In the genomic region with DNA sequence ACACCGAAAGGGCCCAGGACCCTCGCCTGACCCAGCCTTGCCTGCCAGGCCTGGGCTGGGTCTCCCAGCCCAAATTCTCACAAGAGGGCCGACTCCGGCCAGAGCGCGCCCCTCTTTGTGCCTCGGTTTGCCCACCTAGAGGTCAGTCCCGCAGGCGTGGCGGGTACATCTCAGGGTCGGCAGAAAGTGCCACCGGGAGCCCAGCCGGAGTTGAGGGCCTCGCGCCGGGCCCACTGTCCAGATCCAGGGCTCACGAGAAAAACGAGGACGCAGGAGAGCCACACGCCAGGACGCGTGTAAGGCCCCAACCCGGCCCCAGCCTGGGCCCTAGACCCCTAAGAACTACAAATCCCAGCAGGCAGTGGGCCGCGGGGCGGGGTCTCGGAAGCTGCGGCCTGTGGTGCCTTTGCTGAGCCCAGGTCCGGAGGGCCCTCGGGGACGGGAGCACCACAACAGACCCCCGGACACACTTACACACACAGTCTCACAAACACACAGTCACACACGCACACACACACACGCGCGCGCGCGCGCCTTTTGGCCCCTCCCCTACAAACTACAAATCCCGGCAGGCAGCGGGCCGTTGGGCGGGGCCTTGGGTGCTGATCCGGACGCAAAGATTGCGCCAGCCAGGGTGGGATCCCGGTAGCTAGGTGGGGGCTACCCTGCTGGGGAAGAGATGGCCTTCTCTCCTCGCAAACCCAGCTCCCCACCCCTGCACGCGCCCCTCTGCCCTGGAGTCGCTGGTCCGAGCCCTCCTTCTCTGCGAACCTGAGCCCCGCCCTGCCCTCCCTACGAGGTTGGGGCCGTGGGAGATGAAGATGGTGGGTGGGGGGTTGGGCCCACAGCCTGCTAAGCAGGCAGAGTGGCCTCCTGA, we compare ENCODE assay signal across 1 cellular context.
TF ChIP-seq lines count a peak whose summit lies in the region.

SH2D6 (plus strand) TSS at position 583 of the 877 bp plus-strand sequence. CDS start 10,752 bp downstream, outside the sequence.

TF ChIP-seq in K562, 482 proteins besides CTCF, POLR2A, EP300 and RAD21 (continued from another document and continues in another):
- TF ChIP-seq, protein P1, sequence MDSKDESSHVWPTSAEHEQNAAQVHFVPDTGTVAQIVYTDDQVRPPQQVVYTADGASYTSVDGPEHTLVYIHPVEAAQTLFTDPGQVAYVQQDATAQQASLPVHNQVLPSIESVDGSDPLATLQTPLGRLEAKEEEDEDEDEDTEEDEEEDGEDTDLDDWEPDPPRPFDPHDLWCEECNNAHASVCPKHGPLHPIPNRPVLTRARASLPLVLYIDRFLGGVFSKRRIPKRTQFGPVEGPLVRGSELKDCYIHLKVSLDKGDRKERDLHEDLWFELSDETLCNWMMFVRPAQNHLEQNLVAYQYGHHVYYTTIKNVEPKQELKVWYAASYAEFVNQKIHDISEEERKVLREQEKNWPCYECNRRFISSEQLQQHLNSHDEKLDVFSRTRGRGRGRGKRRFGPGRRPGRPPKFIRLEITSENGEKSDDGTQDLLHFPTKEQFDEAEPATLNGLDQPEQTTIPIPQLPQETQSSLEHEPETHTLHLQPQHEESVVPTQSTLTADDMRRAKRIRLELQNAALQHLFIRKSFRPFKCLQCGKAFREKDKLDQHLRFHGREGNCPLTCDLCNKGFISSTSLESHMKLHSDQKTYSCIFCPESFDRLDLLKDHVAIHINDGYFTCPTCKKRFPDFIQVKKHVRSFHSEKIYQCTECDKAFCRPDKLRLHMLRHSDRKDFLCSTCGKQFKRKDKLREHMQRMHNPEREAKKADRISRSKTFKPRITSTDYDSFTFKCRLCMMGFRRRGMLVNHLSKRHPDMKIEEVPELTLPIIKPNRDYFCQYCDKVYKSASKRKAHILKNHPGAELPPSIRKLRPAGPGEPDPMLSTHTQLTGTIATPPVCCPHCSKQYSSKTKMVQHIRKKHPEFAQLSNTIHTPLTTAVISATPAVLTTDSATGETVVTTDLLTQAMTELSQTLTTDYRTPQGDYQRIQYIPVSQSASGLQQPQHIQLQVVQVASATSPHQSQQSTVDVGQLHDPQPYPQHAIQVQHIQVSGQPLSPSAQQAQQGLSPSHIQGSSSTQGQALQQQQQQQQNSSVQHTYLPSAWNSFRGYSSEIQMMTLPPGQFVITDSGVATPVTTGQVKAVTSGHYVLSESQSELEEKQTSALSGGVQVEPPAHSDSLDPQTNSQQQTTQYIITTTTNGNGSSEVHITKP (IDR thresholded peaks at IDR 0.05; ENCODE audit: partially characterized antibody), result no peak
- peak; percentile 80; the same call in 1 of the 2 replicates for TF ChIP-seq OTX1 (CRISPR knock-in tag; IDR thresholded peaks at IDR 0.05)
- TF ChIP-seq ZNF41 (CRISPR knock-in tag; conservative IDR thresholded peaks at IDR 0.05), result no peak
- peak; percentile 79 for TF ChIP-seq ZNF766 (CRISPR knock-in tag; conservative IDR thresholded peaks at IDR 0.05)
- peak; percentile 61 for TF ChIP-seq TFAP4 (CRISPR knock-in tag; IDR thresholded peaks at IDR 0.05; ENCODE audit: borderline replicate concordance)
- TF ChIP-seq, protein P2, sequence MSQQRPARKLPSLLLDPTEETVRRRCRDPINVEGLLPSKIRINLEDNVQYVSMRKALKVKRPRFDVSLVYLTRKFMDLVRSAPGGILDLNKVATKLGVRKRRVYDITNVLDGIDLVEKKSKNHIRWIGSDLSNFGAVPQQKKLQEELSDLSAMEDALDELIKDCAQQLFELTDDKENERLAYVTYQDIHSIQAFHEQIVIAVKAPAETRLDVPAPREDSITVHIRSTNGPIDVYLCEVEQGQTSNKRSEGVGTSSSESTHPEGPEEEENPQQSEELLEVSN (IDR thresholded peaks at IDR 0.05; ENCODE audit: borderline replicate concordance in 1 of 2, extremely low read depth in 1 of 2, insufficient read depth in 1 of 2, insufficient read length in 1 of 2, low read depth in 1 of 2, low read length in 1 of 2, poor library complexity in 1 of 2, severe bottlenecking in 1 of 2), result peak; percentile 82 to 91
- peak; percentile 82; the same call in 1 of the 2 replicates for TF ChIP-seq MBD2 (IDR thresholded peaks at IDR 0.05; ENCODE audit: borderline replicate concordance, low read depth)
- TF ChIP-seq RBM39 (optimal IDR thresholded peaks at IDR 0.05; ENCODE audit: low read depth, low read length), result no peak
- peak; percentile 65; the same call in 1 of the 2 replicates for TF ChIP-seq IRF1 (CRISPR knock-in tag; IDR thresholded peaks at IDR 0.05; ENCODE audit: borderline replicate concordance)
- TF ChIP-seq BACH1 (tag; IDR thresholded peaks at IDR 0.05), result peak; percentile 54; the same call in 1 of the 2 replicates
- no peak for TF ChIP-seq ZFP1 (CRISPR knock-in tag; IDR thresholded peaks at IDR 0.05)
- TF ChIP-seq XRCC4 (IDR thresholded peaks at IDR 0.05; ENCODE audit: extremely low read depth, insufficient read depth, insufficient read length), result no peak
- TF ChIP-seq SMARCE1 (IDR thresholded peaks at IDR 0.05), result 0 out of 2 replicates have a peak, but pooled peaks have one; percentile 13
- TF ChIP-seq U2AF1 (optimal IDR thresholded peaks at IDR 0.05; ENCODE audit: low read depth, low read length), result peak; percentile 76
- peak; percentile 79 to 80 for TF ChIP-seq SIX5 (IDR thresholded peaks at IDR 0.05; ENCODE audit: borderline replicate concordance in 1 of 2, insufficient read depth in 1 of 2, low read depth in 1 of 2, low read length in 2 of 2)
- TF ChIP-seq PCBP1 (IDR thresholded peaks at IDR 0.05; ENCODE audit: low read depth, low read length, poor library complexity, severe bottlenecking), result peak; percentile 94
- no peak for TF ChIP-seq YBX1 (IDR thresholded peaks at IDR 0.05)
- peak; percentile 43; the same call in 1 of the 2 replicates for TF ChIP-seq MECOM (CRISPR knock-in tag; IDR thresholded peaks at IDR 0.05)
- no peak; a peak in 1 of 4 replicates for TF ChIP-seq KDM4B (IDR thresholded peaks at IDR 0.05; ENCODE audit: borderline replicate concordance in 2 of 2, low read depth in 1 of 2)
- TF ChIP-seq HMG20A (CRISPR knock-in tag; conservative IDR thresholded peaks at IDR 0.05), result no peak
- TF ChIP-seq, protein P3, sequence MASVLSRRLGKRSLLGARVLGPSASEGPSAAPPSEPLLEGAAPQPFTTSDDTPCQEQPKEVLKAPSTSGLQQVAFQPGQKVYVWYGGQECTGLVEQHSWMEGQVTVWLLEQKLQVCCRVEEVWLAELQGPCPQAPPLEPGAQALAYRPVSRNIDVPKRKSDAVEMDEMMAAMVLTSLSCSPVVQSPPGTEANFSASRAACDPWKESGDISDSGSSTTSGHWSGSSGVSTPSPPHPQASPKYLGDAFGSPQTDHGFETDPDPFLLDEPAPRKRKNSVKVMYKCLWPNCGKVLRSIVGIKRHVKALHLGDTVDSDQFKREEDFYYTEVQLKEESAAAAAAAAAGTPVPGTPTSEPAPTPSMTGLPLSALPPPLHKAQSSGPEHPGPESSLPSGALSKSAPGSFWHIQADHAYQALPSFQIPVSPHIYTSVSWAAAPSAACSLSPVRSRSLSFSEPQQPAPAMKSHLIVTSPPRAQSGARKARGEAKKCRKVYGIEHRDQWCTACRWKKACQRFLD (CRISPR knock-in tag; IDR thresholded peaks at IDR 0.05), result peak; percentile 91
- peak; percentile 92 for TF ChIP-seq CREB3L1 (IDR thresholded peaks at IDR 0.05; ENCODE audit: borderline replicate concordance, low read depth)
- TF ChIP-seq TCF7 (IDR thresholded peaks at IDR 0.05; ENCODE audit: borderline replicate concordance), result no peak
- TF ChIP-seq, protein P4, sequence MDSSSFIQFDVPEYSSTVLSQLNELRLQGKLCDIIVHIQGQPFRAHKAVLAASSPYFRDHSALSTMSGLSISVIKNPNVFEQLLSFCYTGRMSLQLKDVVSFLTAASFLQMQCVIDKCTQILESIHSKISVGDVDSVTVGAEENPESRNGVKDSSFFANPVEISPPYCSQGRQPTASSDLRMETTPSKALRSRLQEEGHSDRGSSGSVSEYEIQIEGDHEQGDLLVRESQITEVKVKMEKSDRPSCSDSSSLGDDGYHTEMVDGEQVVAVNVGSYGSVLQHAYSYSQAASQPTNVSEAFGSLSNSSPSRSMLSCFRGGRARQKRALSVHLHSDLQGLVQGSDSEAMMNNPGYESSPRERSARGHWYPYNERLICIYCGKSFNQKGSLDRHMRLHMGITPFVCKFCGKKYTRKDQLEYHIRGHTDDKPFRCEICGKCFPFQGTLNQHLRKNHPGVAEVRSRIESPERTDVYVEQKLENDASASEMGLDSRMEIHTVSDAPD (CRISPR knock-in tag; IDR thresholded peaks at IDR 0.05), result no peak
- peak; percentile 62; the same call in 1 of the 2 replicates for TF ChIP-seq ZBTB7A (IDR thresholded peaks at IDR 0.05; ENCODE audit: borderline replicate concordance, control insufficient read depth, low read depth, low read length)
- TF ChIP-seq, protein P5, sequence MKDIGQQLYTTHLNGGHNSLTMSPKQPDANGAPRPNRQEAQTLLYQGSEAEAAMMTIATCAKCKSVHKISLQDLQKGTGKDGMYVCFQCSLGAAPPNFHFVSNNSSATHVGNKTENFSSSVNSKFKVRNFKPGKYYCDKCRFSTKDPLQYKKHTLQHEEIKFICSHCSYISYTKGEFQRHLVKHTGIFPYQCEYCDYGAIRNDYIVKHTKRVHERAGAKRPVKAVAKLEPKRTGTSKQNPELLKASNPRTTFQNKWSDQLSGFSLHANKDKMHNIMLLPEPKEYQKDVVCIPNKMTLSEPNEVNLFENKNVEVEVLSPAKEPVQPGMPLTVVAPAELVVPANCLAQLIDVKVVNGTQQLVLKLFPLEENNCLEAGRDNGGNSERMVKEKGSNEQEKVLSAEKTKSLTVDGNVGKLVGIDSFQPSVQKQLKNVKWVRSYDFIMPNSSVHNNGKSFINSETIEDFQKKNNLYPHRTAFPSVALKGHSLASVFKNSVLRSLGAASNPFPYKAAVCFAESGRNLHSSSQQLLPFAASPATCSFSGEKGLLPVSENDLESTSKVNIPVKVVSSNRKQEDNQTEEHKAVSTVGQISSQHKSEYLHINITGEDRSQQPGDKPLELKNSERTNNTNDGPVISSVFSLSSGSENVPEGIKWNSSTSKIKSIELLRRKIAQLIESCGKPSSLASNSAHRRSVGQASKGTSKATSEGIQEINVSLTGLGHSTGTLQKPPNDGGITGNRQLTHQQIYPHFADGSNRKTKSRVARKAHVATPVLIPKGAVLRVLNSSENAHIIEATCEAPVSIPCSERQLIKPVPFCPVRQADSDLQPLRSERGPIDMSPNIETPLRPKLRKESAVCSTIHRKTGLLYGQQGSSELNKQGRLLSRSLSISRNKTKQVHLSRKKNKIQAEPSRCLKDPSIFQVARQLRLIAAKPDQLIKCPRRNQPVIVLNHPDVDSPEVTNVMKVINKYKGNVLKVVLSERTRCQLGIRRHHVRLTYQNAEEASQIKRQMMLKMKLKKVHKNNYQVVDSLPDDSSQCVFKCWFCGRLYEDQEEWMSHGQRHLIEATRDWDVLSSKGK (CRISPR knock-in tag; IDR thresholded peaks at IDR 0.05), result no peak
- peak; percentile 81 for TF ChIP-seq ZNF175 (CRISPR knock-in tag; IDR thresholded peaks at IDR 0.05; ENCODE audit: low read depth)
- no peak for TF ChIP-seq NFIX (CRISPR knock-in tag; IDR thresholded peaks at IDR 0.05; ENCODE audit: low read depth)
- peak; percentile 79; the same call in 1 of the 2 replicates for TF ChIP-seq RFX7 (CRISPR knock-in tag; IDR thresholded peaks at IDR 0.05)
- TF ChIP-seq PTRF (tag; IDR thresholded peaks at IDR 0.05), result peak; percentile 31; the same call in 1 of the 2 replicates
